13 cellular contexts compared by ENCODE assay signal in the genomic region with DNA sequence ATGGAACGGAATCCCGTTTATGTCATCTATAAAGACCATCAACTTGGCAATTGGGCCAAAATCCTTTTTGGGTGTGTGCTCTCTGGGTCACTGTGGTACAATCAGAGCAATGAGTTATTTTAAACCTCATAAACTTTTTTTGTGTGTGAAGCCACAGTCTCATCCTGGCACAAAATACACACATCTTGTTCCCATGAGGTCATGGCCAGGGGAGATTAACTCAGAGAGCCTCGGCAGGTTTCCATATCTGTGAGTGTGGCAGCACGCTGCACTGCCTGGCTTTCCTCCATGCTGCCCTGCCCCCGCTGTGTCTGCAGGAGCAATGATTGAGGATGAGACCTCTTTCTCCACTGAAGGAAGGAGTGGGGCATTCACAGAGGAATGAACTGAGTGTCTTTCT. TPM values are rescaled to one million over a fixed set of nuclear protein-coding genes. Genes with fewer than 3 reads are reported as not detected.
A peak's percentile ranks its signal among the peaks of the same experiment; 100 is the strongest.
DNase-seq lines count a peak whose midpoint lies in the region; ATAC-seq, FAIRE-seq and TF ChIP-seq lines count a peak whose summit lies in the region.
"Had no signal": no experiment of that assay in that cellular context is flagged by ENCODE, and none has a peak within 500 bp of the region (broad histone marks: within the 10 kb centered on the region; RNA-seq: fewer than 3 reads in every experiment).

No MANE protein-coding gene starts in this region.

- no peak overlapping the region for H2BK15ac ChIP-seq in mesendoderm (replicated peaks; ENCODE audit: low read depth)

- peak overlapping the region in 8 of 11 experiments; percentile 13 to 94 (median 67); a peak in 10 of 22 replicates for H3K4me2 ChIP-seq in BLaER1 treated with 17β-estradiol and CSF1 and Interleukin-3, amounts not matched to agents 10 nM and 100 nM
- H3K4me2 ChIP-seq in mesendoderm (ENCODE audit: low read length): no peak overlapping the region

- H3K4me3 ChIP-seq in BLaER1 treated with 17β-estradiol and CSF1 and Interleukin-3, amounts not matched to agents 10 nM and 100 nM: no peak overlapping the region
- H3K4me3 ChIP-seq in foreskin fibroblast (ENCODE audit: low read depth in 1 of 2, low read length in 2 of 2) (no peak overlapping the region), mesendoderm (ENCODE audit: low read length) (no peak overlapping the region)
- H3K4me3 ChIP-seq: upper lobe of left lung had no signal

- no peaks in the 10 kb centered on the region for H3K79me1 ChIP-seq in mesendoderm (ENCODE audit: low read length)

- no peak overlapping the region for H3K18ac ChIP-seq in mesendoderm (ENCODE audit: low read length)

- no peak overlapping the region for H3K27ac ChIP-seq in BLaER1 treated with 17β-estradiol and CSF1 and Interleukin-3, amounts not matched to agents 10 nM and 100 nM
- H3K27ac ChIP-seq in mesendoderm (ENCODE audit: low read depth, low read length): no peak overlapping the region
- H3K27ac ChIP-seq: parathyroid adenoma, upper lobe of left lung had no signal

- no peaks in the 10 kb centered on the region for H3K9me3 ChIP-seq in BLaER1 treated with 17β-estradiol and CSF1 and Interleukin-3, amounts not matched to agents 10 nM and 100 nM (replicated peaks in 1 of 11)
- H3K9me3 ChIP-seq: upper lobe of left lung had no signal

- H4K8ac ChIP-seq in mesendoderm (ENCODE audit: low read depth, low read length): no peak overlapping the region

- H3K4me1 ChIP-seq in BLaER1 treated with 17β-estradiol and CSF1 and Interleukin-3, amounts not matched to agents 10 nM and 100 nM: peaks cover 27 to 51% (median 49%) of the 10 kb centered on the region in 10 experiments
- no peaks in the 10 kb centered on the region for H3K4me1 ChIP-seq in mesendoderm (ENCODE audit: control insufficient read depth, low read depth, low read length)
- H3K4me1 ChIP-seq: parathyroid adenoma had no signal

- H2BK120ac ChIP-seq in mesendoderm (ENCODE audit: low read depth, low read length): no peak overlapping the region

- peak; percentile 35 for ATAC-seq in omental fat pad (ENCODE audit: low FRiP score)
- no peak for ATAC-seq in GM19328 (IDR thresholded peaks at IDR 0.05; ENCODE audit: unreplicated experiment)
- ATAC-seq in GM18867 (IDR thresholded peaks at IDR 0.05; ENCODE audit: unreplicated experiment): no peak

- no peaks in the 10 kb centered on the region for H3K79me2 ChIP-seq in mesendoderm (ENCODE audit: control insufficient read depth, insufficient read depth, low read length)
- H3K79me2 ChIP-seq: parathyroid adenoma had no signal

- peak; percentile 82 for FAIRE-seq in RCC 7860 (lab: Jason Lieb, UNC)
- FAIRE-seq: endometrium had no signal

- no peaks in the 10 kb centered on the region for H3K36me3 ChIP-seq in BLaER1 treated with 17β-estradiol and CSF1 and Interleukin-3, amounts not matched to agents 10 nM and 100 nM
- H3K36me3 ChIP-seq in mesendoderm (ENCODE audit: control insufficient read depth, insufficient read depth, low read length): no peaks in the 10 kb centered on the region
- H3K36me3 ChIP-seq: upper lobe of left lung had no signal

- no peak overlapping the region for H3K56ac ChIP-seq in mesendoderm (ENCODE audit: low read length)

- H4K5ac ChIP-seq in mesendoderm (ENCODE audit: low read length): no peak overlapping the region

- DNase-seq in RCC 7860 (ENCODE audit: low spot score) (peak; percentile 62), foreskin fibroblast (peak; percentile 49 to 78), omental fat pad (ENCODE audit: low spot score) (no peak), mesendoderm (no peak)
- DNase-seq in activated CD4-positive, alpha-beta T cell treated with anti-CD3 and anti-CD28 coated beads for 4 hours: no peak
- DNase-seq: activated CD4-positive, alpha-beta memory T cell treated with anti-CD3 and anti-CD28 coated beads, Interleukin-2, amount 10 ng/mL, durations not matched to agents 7 days and 5 days; islet precursor cell; upper lobe of left lung had no signal

- H2BK5ac ChIP-seq in mesendoderm (ENCODE audit: low read length): no peak overlapping the region

- H3K23ac ChIP-seq in mesendoderm (ENCODE audit: low read length): no peak overlapping the region

- no CpG with 5 or more reads among the region's 5 CpGs for WGBS in mesendoderm (ENCODE audit: extremely low coverage, insufficient coverage, low lambda C conversion rate)

- H4K20me1 ChIP-seq in BLaER1 treated with 17β-estradiol and CSF1 and Interleukin-3, amounts not matched to agents 10 nM and 100 nM: no peaks in the 10 kb centered on the region

- no peak overlapping the region for H2AK5ac ChIP-seq in mesendoderm (ENCODE audit: low read length)

- peaks cover 0 to 6% (median 0%) of the 10 kb centered on the region in 11 experiments; a peak in 2 of 22 replicates for H3K27me3 ChIP-seq in BLaER1 treated with 17β-estradiol and CSF1 and Interleukin-3, amounts not matched to agents 10 nM and 100 nM
- no peaks in the 10 kb centered on the region for H3K27me3 ChIP-seq in mesendoderm (ENCODE audit: insufficient read depth, low read length, poor library complexity)
- H3K27me3 ChIP-seq: upper lobe of left lung had no signal

- TF ChIP-seq CTCF in foreskin fibroblast (IDR thresholded peaks at IDR 0.05; ENCODE audit: low read depth, low read length) (no peak), omental fat pad (IDR thresholded peaks at IDR 0.05) (no peak)

- H3K4ac ChIP-seq in mesendoderm (ENCODE audit: low read depth, low read length): no peak overlapping the region

- H3K9ac ChIP-seq in BLaER1 treated with 17β-estradiol and CSF1 and Interleukin-3, amounts not matched to agents 10 nM and 100 nM: no peak overlapping the region
- no peak overlapping the region for H3K9ac ChIP-seq in mesendoderm (ENCODE audit: low read length)
- H3K9ac ChIP-seq: parathyroid adenoma had no signal

RNA-seq across cellular contexts. Expression of a gene that starts 54.0 kb away (rescaled TPM):
- total RNA-seq in omental fat pad: 10 to 100 TPM; 47.1 to 65.4 (median 60.2) TPM
- polyA plus RNA-seq in mesendoderm (2013, experiment 1 of 2): 43.0 TPM
- polyA plus RNA-seq in mesendoderm (2013, experiment 2 of 2): 43.5 TPM

Comparison
In these comparisons a context has a peak if more than half of its experiments do, and no peak if none do; other contexts are left out.
1. DNase-seq: peak in RCC 7860 (single experiment) and foreskin fibroblast (2 of 2); none in omental fat pad (single experiment), mesendoderm (single experiment) and activated CD4-positive, alpha-beta T cell treated with anti-CD3 and anti-CD28 coated beads for 4 hours (0 of 2).